11 cellular contexts compared by ENCODE assay signal in the genomic region with DNA sequence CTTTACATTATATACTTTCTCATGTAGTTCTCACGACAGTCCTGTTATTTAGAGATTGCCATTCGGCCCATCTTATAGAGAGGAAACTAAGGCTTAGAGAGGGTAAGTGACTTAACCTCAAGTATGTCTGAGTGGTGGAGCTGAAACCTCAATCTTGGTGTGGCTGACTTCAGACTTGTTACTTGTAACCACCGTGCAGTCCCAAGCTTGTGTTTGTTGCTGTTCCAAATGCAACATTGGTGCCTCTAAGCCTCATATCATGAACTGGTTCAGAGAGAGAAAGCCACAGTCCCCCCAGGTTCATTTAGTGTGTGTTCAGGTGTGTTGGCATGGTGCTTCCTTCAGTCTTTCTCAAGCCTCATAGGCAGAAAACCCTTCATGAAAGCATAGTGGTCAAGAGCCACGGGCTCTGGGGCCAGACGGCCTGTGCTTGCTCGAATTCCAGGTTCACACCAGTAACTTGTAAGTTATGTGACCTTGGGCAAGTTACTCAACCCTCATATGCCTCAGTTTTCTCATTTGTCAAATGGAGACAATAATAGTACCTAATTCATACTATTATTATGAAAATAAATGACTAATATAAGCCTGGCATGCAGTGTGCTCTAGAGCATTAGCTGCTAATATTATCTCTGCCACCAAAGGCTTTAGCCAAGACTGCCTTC. TPM values are rescaled to one million over a fixed set of nuclear protein-coding genes. Genes with fewer than 3 reads are reported as not detected.
DNase-seq lines count a peak whose midpoint lies in the region; ATAC-seq and TF ChIP-seq lines count a peak whose summit lies in the region.
"Had no signal": no experiment of that assay in that cellular context is flagged by ENCODE, and none has a peak within 500 bp of the region (broad histone marks: within the 10 kb centered on the region; RNA-seq: fewer than 3 reads in every experiment).

No MANE protein-coding gene starts in this region.

- H3K4me3 ChIP-seq in thyroid gland (replicated peaks in 1 of 3) = no peak overlapping the region
- no peak overlapping the region for H3K4me3 ChIP-seq in H7 (ENCODE audit: insufficient read depth, low read depth, low read length)
- H3K4me3 ChIP-seq: esophagus muscularis mucosa had no signal

- TF ChIP-seq CTCF in thyroid gland (IDR thresholded peaks at IDR 0.05) (no peak), HFFc6 (IDR thresholded peaks at IDR 0.05) (no peak)

- H3K9me3 ChIP-seq in thyroid gland = no peaks in the 10 kb centered on the region
- H3K9me3 ChIP-seq: esophagus muscularis mucosa had no signal

- no peak for TF ChIP-seq POLR2A in thyroid gland (IDR thresholded peaks at IDR 0.05)

- H3K4me1 Mint-ChIP-seq in activated naive CD4-positive, alpha-beta T cell treated with anti-CD3 and anti-CD28 coated beads, Interleukin-2, amount 10 ng/mL, durations not matched to agents 7 days and 5 days = peaks cover 19% of the 10 kb centered on the region
- H3K4me1 Mint-ChIP-seq in activated naive CD8-positive, alpha-beta T cell treated with anti-CD3 and anti-CD28 coated beads, Interleukin-2, amount 10 ng/mL, durations not matched to agents 7 days and 5 days = peaks cover 9% of the 10 kb centered on the region
- H3K4me1 Mint-ChIP-seq in HFFc6 (ENCODE audit: low read depth) = no peaks in the 10 kb centered on the region
- H3K4me1 Mint-ChIP-seq: B cell had no signal

- peak overlapping the region; percentile 51 to 77 (median 63) for H3K27ac ChIP-seq in thyroid gland
- H3K27ac ChIP-seq: esophagus muscularis mucosa had no signal

- H3K36me3 Mint-ChIP-seq in activated naive CD4-positive, alpha-beta T cell treated with anti-CD3 and anti-CD28 coated beads, Interleukin-2, amount 10 ng/mL, durations not matched to agents 7 days and 5 days = no peaks in the 10 kb centered on the region
- no peaks in the 10 kb centered on the region for H3K36me3 Mint-ChIP-seq in activated naive CD8-positive, alpha-beta T cell treated with anti-CD3 and anti-CD28 coated beads, Interleukin-2, amount 10 ng/mL, durations not matched to agents 7 days and 5 days
- no peaks in the 10 kb centered on the region for H3K36me3 Mint-ChIP-seq in HFFc6 (ENCODE audit: low read depth)

- H3K4me1 ChIP-seq in thyroid gland = peaks cover 61 to 68% of the 10 kb centered on the region in 2 donors
- H3K4me1 ChIP-seq: esophagus muscularis mucosa had no signal

- H3K27me3 Mint-ChIP-seq in activated naive CD4-positive, alpha-beta T cell treated with anti-CD3 and anti-CD28 coated beads, Interleukin-2, amount 10 ng/mL, durations not matched to agents 7 days and 5 days = peaks cover 17% of the 10 kb centered on the region
- peaks cover 40% of the 10 kb centered on the region for H3K27me3 Mint-ChIP-seq in activated naive CD8-positive, alpha-beta T cell treated with anti-CD3 and anti-CD28 coated beads, Interleukin-2, amount 10 ng/mL, durations not matched to agents 7 days and 5 days
- H3K27me3 Mint-ChIP-seq in HFFc6 (ENCODE audit: insufficient read depth) = peaks cover 27% of the 10 kb centered on the region

- ATAC-seq in HG03095 (IDR thresholded peaks at IDR 0.05; ENCODE audit: unreplicated experiment) = peak; percentile 72
- peak; percentile 86 for ATAC-seq in activated naive CD8-positive, alpha-beta T cell treated with anti-CD3 and anti-CD28 coated beads, Interleukin-2, amount 10 ng/mL, durations not matched to agents 7 days and 5 days (ENCODE audit: low read depth)

- H3K27ac Mint-ChIP-seq in activated naive CD4-positive, alpha-beta T cell treated with anti-CD3 and anti-CD28 coated beads, Interleukin-2, amount 10 ng/mL, durations not matched to agents 7 days and 5 days = peak overlapping the region; percentile 43
- no peak overlapping the region for H3K27ac Mint-ChIP-seq in activated naive CD8-positive, alpha-beta T cell treated with anti-CD3 and anti-CD28 coated beads, Interleukin-2, amount 10 ng/mL, durations not matched to agents 7 days and 5 days
- no peak overlapping the region for H3K27ac Mint-ChIP-seq in HFFc6
- H3K27ac Mint-ChIP-seq: B cell had no signal

- 60 to 65% methylated on average over 6 of the region's 6 CpGs for whole genome bisulfite sequencing in thyroid gland, 2 donors

- CTCF ChIA-PET in activated naive CD4-positive, alpha-beta T cell treated with anti-CD3 and anti-CD28 coated beads, Interleukin-2, amount 10 ng/mL, durations not matched to agents 7 days and 5 days (lab: Charles Lee) = interaction anchor here (1.3 to 1.8 kb wide), 2 partner anchors 248 to 256 kb away, joined by 3 to 4 read pairs; no protein-coding TSS in a partner anchor

- intact Hi-C loops in thyroid gland (cut with DNase I) = no loop called here

- H3K36me3 ChIP-seq in thyroid gland = no peaks in the 10 kb centered on the region
- H3K36me3 ChIP-seq in H7 (replicated peaks; ENCODE audit: control insufficient read depth, insufficient read depth, low read length) = peaks cover 3% of the 10 kb centered on the region
- H3K36me3 ChIP-seq: esophagus muscularis mucosa had no signal

- H3K27me3 ChIP-seq in thyroid gland (no peaks in the 10 kb centered on the region), H7 (ENCODE audit: control insufficient read depth, insufficient read depth, low read length) (no peaks in the 10 kb centered on the region)

- POLR2A ChIA-PET in activated naive CD8-positive, alpha-beta T cell treated with anti-CD3 and anti-CD28 coated beads, Interleukin-2, amount 10 ng/mL, durations not matched to agents 7 days and 5 days (lab: Charles Lee) = interaction anchor here (0.6 to 1.2 kb wide), 3 partner anchors 25 to 56 kb away, joined by 3 to 4 read pairs (median 3); no protein-coding TSS in a partner anchor

- H3K9me3 Mint-ChIP-seq in activated naive CD4-positive, alpha-beta T cell treated with anti-CD3 and anti-CD28 coated beads, Interleukin-2, amount 10 ng/mL, durations not matched to agents 7 days and 5 days = no peaks in the 10 kb centered on the region
- H3K9me3 Mint-ChIP-seq in activated naive CD8-positive, alpha-beta T cell treated with anti-CD3 and anti-CD28 coated beads, Interleukin-2, amount 10 ng/mL, durations not matched to agents 7 days and 5 days = peaks cover 2% of the 10 kb centered on the region
- no peaks in the 10 kb centered on the region for H3K9me3 Mint-ChIP-seq in HFFc6

- DNase-seq in activated naive CD4-positive, alpha-beta T cell treated with anti-CD3 and anti-CD28 coated beads, Interleukin-2, amount 10 ng/mL, durations not matched to agents 7 days and 5 days = peak; percentile 60
- DNase-seq in activated naive CD4-positive, alpha-beta T cell treated with Interleukin-2 at 50 U/mL for 16 hours = no peak
- DNase-seq in activated naive CD8-positive, alpha-beta T cell treated with anti-CD3 and anti-CD28 coated beads, Interleukin-2, amount 10 ng/mL, durations not matched to agents 7 days and 5 days = no peak
- no peak for DNase-seq in thyroid gland
- no peak for DNase-seq in NOMO-1 (lab: John Stamatoyannopoulos, UW; ENCODE audit: unreplicated experiment in 2 of 2)
- no peak for DNase-seq in H7
- DNase-seq in HFFc6 = no peak
- DNase-seq: retina had no signal

- H3K4me3 Mint-ChIP-seq in activated naive CD4-positive, alpha-beta T cell treated with anti-CD3 and anti-CD28 coated beads, Interleukin-2, amount 10 ng/mL, durations not matched to agents 7 days and 5 days = no peak overlapping the region
- peak overlapping the region; percentile 13 for H3K4me3 Mint-ChIP-seq in activated naive CD8-positive, alpha-beta T cell treated with anti-CD3 and anti-CD28 coated beads, Interleukin-2, amount 10 ng/mL, durations not matched to agents 7 days and 5 days
- no peak overlapping the region for H3K4me3 Mint-ChIP-seq in HFFc6
- H3K4me3 Mint-ChIP-seq: B cell had no signal

RNA-seq across cellular contexts. Expression of a gene that starts 39.9 kb away (rescaled TPM):
- under 1 TPM; 0.51 to 0.58 TPM for total RNA-seq in activated naive CD8-positive, alpha-beta T cell treated with anti-CD3 and anti-CD28 coated beads, Interleukin-2, amount 10 ng/mL, durations not matched to agents 7 days and 5 days
- 100 to 1,000 TPM; 177 to 287 (median 279) TPM for total RNA-seq in thyroid gland
- 19.0 and 38.6 TPM in 2 replicates for total RNA-seq in H7 (2014; rRNA removed; shearing (Covaris generic))
- total RNA-seq in HFFc6 (2021; fragmentation: NEBNext Ultra II Directional; extraction: Animal tissue kit (Norgen Biotek cat#: 25700)) = 1 to 10 TPM in 1 of 6 experiments, under 1 TPM in 5; 0.24 to 1.4 (median 0.41) TPM
